In the genomic region with DNA sequence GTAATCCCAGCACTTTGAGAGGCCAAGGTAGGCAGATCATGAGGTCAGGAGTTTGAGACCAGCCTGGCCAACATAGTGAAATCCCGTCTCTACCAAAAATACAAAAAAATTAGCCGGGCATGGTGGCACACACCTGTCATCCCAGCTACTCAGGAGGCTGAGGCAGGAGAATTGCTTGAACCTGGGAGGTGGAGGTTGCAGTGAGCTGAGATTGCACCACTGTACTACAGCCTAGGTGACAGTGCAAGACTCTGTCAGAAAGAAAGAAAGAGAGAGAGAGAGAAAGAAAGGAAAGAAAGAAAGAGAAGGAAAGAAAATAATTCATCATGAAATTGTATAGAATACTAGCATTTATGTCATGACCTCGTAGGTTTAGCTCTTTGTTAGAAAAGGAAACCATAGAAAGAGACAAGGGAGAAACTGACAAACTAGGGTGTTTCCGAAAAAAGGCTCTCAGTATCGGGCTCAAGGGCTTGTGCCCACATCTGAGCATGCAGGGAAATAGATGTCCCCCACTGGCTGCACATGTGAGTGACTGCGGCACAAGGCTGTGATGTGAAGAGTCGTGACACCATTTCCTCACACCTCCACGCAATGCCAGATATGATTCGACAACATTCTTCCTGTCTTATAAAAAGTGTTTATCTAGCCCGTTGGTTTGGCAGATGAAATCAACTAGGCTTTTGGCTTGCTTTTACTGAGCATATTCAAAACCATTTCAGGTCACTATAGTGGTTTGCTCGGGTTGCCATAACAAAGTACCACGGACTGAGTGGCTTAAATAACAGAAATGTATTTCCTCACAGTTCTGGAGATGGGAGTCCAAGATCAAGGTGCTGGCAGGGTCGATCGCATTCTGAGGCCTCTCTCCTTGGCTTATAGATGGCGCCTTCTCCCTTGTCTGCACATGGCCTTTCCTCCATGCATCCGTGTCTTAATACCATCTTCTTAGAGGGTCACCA, we compare ENCODE assay signal across 8 cellular contexts. TPM values are rescaled to one million over a fixed set of nuclear protein-coding genes. Genes with fewer than 3 reads are reported as not detected.
DNase-seq lines count a peak whose midpoint lies in the region; ATAC-seq, FAIRE-seq and TF ChIP-seq lines count a peak whose summit lies in the region.

No MANE protein-coding gene starts in this region.

- H3K4me1 Mint-ChIP-seq in CD4-positive, CD25-positive, alpha-beta regulatory T cell: peaks cover 15 to 75% (median 44%) of the 10 kb centered on the region in 4 donors
- H3K4me1 Mint-ChIP-seq in astrocyte (ENCODE audit: low read depth, unreplicated experiment): no peaks in the 10 kb centered on the region

- peak overlapping the region; percentile 100 for H3K4me3 ChIP-seq in CD4-positive, CD25-positive, alpha-beta regulatory T cell (ENCODE audit: low read depth, low read length)
- H3K4me3 ChIP-seq in astrocyte (ENCODE audit: insufficient read depth, low read depth, low read length) (no peak overlapping the region), parathyroid adenoma (ENCODE audit: low read depth, low read length) (no peak overlapping the region), urinary bladder (ENCODE audit: low read depth, low read length) (peak overlapping the region; percentile 27), hepatocyte (no peak overlapping the region)

- DNase-seq in CD4-positive, CD25-positive, alpha-beta regulatory T cell: peak; percentile 73 to 88 (median 85)
- DNase-seq in T-helper 2 cell: peak; percentile 43 to 95 (median 74)
- DNase-seq in astrocyte (ENCODE audit: low read depth): peak; percentile 58
- DNase-seq in HuH-7 (ENCODE audit: low spot score): no peak
- DNase-seq in hepatocyte (ENCODE audit: low spot score): no peak

- H3K4me2 ChIP-seq in astrocyte (ENCODE audit: low read length) (peak overlapping the region; percentile 64), parathyroid adenoma (ENCODE audit: low read length) (peak overlapping the region; percentile 97), hepatocyte (no peak overlapping the region)

- peaks cover 11% of the 10 kb centered on the region for H3K27me3 Mint-ChIP-seq in CD4-positive, CD25-positive, alpha-beta regulatory T cell
- H3K27me3 Mint-ChIP-seq in astrocyte (ENCODE audit: low read depth, unreplicated experiment): peaks cover 3% of the 10 kb centered on the region

- 49% methylated on average over 16 of the region's 16 CpGs for WGBS in urinary bladder
- WGBS in hepatocyte (ENCODE audit: low lambda C conversion rate, missing lambda C conversion rate): 82% methylated on average over 16 of the region's 16 CpGs

- FAIRE-seq in astrocyte (lab: Jason Lieb, UNC): no peak

- ATAC-seq in CD4-positive, CD25-positive, alpha-beta regulatory T cell (ENCODE audit: low read depth in 2 of 2): peak; percentile 44 to 48
- peak; percentile 40 for ATAC-seq in GM21786 (IDR thresholded peaks at IDR 0.05; ENCODE audit: unreplicated experiment)

- peaks cover 2% of the 10 kb centered on the region for H3K36me3 ChIP-seq in CD4-positive, CD25-positive, alpha-beta regulatory T cell (ENCODE audit: control insufficient read depth, insufficient read depth, low read length)
- H3K36me3 ChIP-seq in astrocyte (ENCODE audit: insufficient read depth, low read length) (no peaks in the 10 kb centered on the region), parathyroid adenoma (ENCODE audit: control insufficient read depth, insufficient read depth, low read length) (no peaks in the 10 kb centered on the region), urinary bladder (ENCODE audit: insufficient read depth) (no peaks in the 10 kb centered on the region), hepatocyte (replicated peaks; ENCODE audit: insufficient read depth, low read depth) (no peaks in the 10 kb centered on the region)

- H3K27me3 ChIP-seq in CD4-positive, CD25-positive, alpha-beta regulatory T cell (ENCODE audit: control insufficient read depth, insufficient read depth, low read length): no peaks in the 10 kb centered on the region
- H3K27me3 ChIP-seq in astrocyte (ENCODE audit: insufficient read depth, low read length) (no peaks in the 10 kb centered on the region), parathyroid adenoma (ENCODE audit: control insufficient read depth, insufficient read depth, low read length) (no peaks in the 10 kb centered on the region), hepatocyte (no peaks in the 10 kb centered on the region)

- peaks cover 47% of the 10 kb centered on the region for H3K4me1 ChIP-seq in CD4-positive, CD25-positive, alpha-beta regulatory T cell (ENCODE audit: control insufficient read depth, insufficient read depth, low read length, poor library complexity, severe bottlenecking)
- H3K4me1 ChIP-seq in astrocyte (ENCODE audit: insufficient read depth, low read length) (peaks cover 7% of the 10 kb centered on the region), parathyroid adenoma (no peaks in the 10 kb centered on the region), urinary bladder (ENCODE audit: insufficient read depth) (no peaks in the 10 kb centered on the region), hepatocyte (ENCODE audit: insufficient read depth) (no peaks in the 10 kb centered on the region)

- H3K9me3 Mint-ChIP-seq in CD4-positive, CD25-positive, alpha-beta regulatory T cell: no peaks in the 10 kb centered on the region
- no peaks in the 10 kb centered on the region for H3K9me3 Mint-ChIP-seq in astrocyte (ENCODE audit: unreplicated experiment)

- H3K79me2 ChIP-seq in astrocyte (ENCODE audit: insufficient read depth, low read length) (peaks cover 36% of the 10 kb centered on the region), parathyroid adenoma (no peaks in the 10 kb centered on the region), hepatocyte (no peaks in the 10 kb centered on the region)

- no peaks in the 10 kb centered on the region for H4K20me1 ChIP-seq in astrocyte (ENCODE audit: insufficient read depth, low read length)
- H4K20me1 ChIP-seq in hepatocyte (ENCODE audit: insufficient read depth, poor library complexity, severe bottlenecking): no peaks in the 10 kb centered on the region

- no peak for TF ChIP-seq CTCF in astrocyte (IDR thresholded peaks at IDR 0.05; ENCODE audit: insufficient read depth, low read depth, low read length)
- no peak for TF ChIP-seq CTCF in parathyroid adenoma (IDR thresholded peaks at IDR 0.05)
- no peak for TF ChIP-seq CTCF in hepatocyte (IDR thresholded peaks at IDR 0.05; ENCODE audit: poor library complexity)

- H3K4me3 Mint-ChIP-seq in CD4-positive, CD25-positive, alpha-beta regulatory T cell: peak overlapping the region; percentile 89 to 95 (median 92)
- no peak overlapping the region for H3K4me3 Mint-ChIP-seq in astrocyte (ENCODE audit: unreplicated experiment)

- H3K36me3 Mint-ChIP-seq in CD4-positive, CD25-positive, alpha-beta regulatory T cell: peaks cover 6% of the 10 kb centered on the region
- no peaks in the 10 kb centered on the region for H3K36me3 Mint-ChIP-seq in astrocyte (ENCODE audit: low read depth, unreplicated experiment)

- no peak overlapping the region for H3K9ac ChIP-seq in astrocyte (ENCODE audit: low read length)
- H3K9ac ChIP-seq in parathyroid adenoma: no peak overlapping the region

- no peaks in the 10 kb centered on the region for H3K9me2 ChIP-seq in hepatocyte (replicated peaks; ENCODE audit: insufficient read depth)

- peak overlapping the region; percentile 99 for H3K27ac ChIP-seq in CD4-positive, CD25-positive, alpha-beta regulatory T cell (ENCODE audit: insufficient read depth, low read length, poor library complexity, severe bottlenecking)
- peak overlapping the region; percentile 25 for H3K27ac ChIP-seq in astrocyte (ENCODE audit: low read depth, low read length)
- H3K27ac ChIP-seq in parathyroid adenoma: peak overlapping the region; percentile 88
- no peak overlapping the region for H3K27ac ChIP-seq in urinary bladder (ENCODE audit: low read depth)
- H3K27ac ChIP-seq in hepatocyte: no peak overlapping the region

- H2AFZ ChIP-seq in astrocyte (ENCODE audit: low read depth, low read length): no peak overlapping the region
- no peak overlapping the region for H2AFZ ChIP-seq in parathyroid adenoma
- no peak overlapping the region for H2AFZ ChIP-seq in hepatocyte

- peak overlapping the region; percentile 86 to 97 (median 96) for H3K27ac Mint-ChIP-seq in CD4-positive, CD25-positive, alpha-beta regulatory T cell
- no peak overlapping the region for H3K27ac Mint-ChIP-seq in astrocyte (ENCODE audit: unreplicated experiment)

- no peaks in the 10 kb centered on the region for H3K9me3 ChIP-seq in CD4-positive, CD25-positive, alpha-beta regulatory T cell (ENCODE audit: control insufficient read depth in 2 of 2, low read length in 2 of 2)
- H3K9me3 ChIP-seq in astrocyte (ENCODE audit: insufficient read depth, low read depth, low read length) (no peaks in the 10 kb centered on the region), parathyroid adenoma (ENCODE audit: control insufficient read depth, low read length) (no peaks in the 10 kb centered on the region), hepatocyte (ENCODE audit: low read depth) (no peaks in the 10 kb centered on the region)

RNA-seq across cellular contexts. Expression of a gene that starts 2.0 kb away (rescaled TPM):
- total RNA-seq in CD4-positive, CD25-positive, alpha-beta regulatory T cell: 580 TPM
- polyA plus RNA-seq in CD4-positive, CD25-positive, alpha-beta regulatory T cell: 100 to 1,000 TPM; 254 to 402 (median 306) TPM
- total RNA-seq in astrocyte (0.30 TPM in 1 of 2 replicates, not detected in the other), urinary bladder (67.7 TPM), hepatocyte (0.68 and 2.5 TPM in 2 replicates)
- polyA plus RNA-seq in urinary bladder (205 TPM), hepatocyte (0.36 TPM in 1 of 2 replicates, not detected in the other)

RNA-seq across cellular contexts. Expression of a gene that starts 34.1 kb away (rescaled TPM):
- 45.7 TPM for total RNA-seq in CD4-positive, CD25-positive, alpha-beta regulatory T cell
- polyA plus RNA-seq in CD4-positive, CD25-positive, alpha-beta regulatory T cell: 10 to 100 TPM; 40.3 to 55.5 (median 43.0) TPM
- total RNA-seq in astrocyte (51.8 and 61.6 TPM in 2 replicates), urinary bladder (55.6 TPM), hepatocyte (51.7 and 57.6 TPM in 2 replicates)
- polyA plus RNA-seq in urinary bladder (33.7 TPM), hepatocyte (58.7 and 71.2 TPM in 2 replicates)

Comparison
In these comparisons a context has a peak if more than half of its experiments do, and no peak if none do; other contexts are left out.
1. DNase-seq: peak in CD4-positive, CD25-positive, alpha-beta regulatory T cell (3 of 3), T-helper 2 cell (5 of 5) and astrocyte (single experiment); none in HuH-7 (single experiment) and hepatocyte (single experiment).
2. H3K27ac ChIP-seq: peak in CD4-positive, CD25-positive, alpha-beta regulatory T cell (single experiment), astrocyte (single experiment) and parathyroid adenoma (single experiment); none in urinary bladder (single experiment) and hepatocyte (single experiment).
3. H3K4me3 ChIP-seq: peak in CD4-positive, CD25-positive, alpha-beta regulatory T cell (single experiment) and urinary bladder (single experiment); none in astrocyte (single experiment), parathyroid adenoma (single experiment) and hepatocyte (single experiment).
4. RNA of a gene that starts 2.0 kb away (total RNA-seq): 580 TPM in CD4-positive, CD25-positive, alpha-beta regulatory T cell (single experiment) and 67.7 TPM in urinary bladder (single experiment); 0.68 to 2.5 TPM in hepatocyte and 0.30 TPM in astrocyte; every median in the first group is over 10 times any median in the second.